29 cellular contexts compared by ENCODE assay signal in genomic region chr11:58560842-58561241, GRCh38. TPM values are rescaled to one million over a fixed set of nuclear protein-coding genes. Genes with fewer than 3 reads are reported as not detected.
A peak's percentile ranks its signal among the peaks of the same experiment; 100 is the strongest.
DNase-seq lines count a peak whose midpoint lies in the region; ATAC-seq, FAIRE-seq and TF ChIP-seq lines count a peak whose summit lies in the region.
"Had no signal": no experiment of that assay in that cellular context is flagged by ENCODE, and none has a peak within 500 bp of the region (broad histone marks: within the 10 kb centered on the region; RNA-seq: fewer than 3 reads in every experiment).

No MANE protein-coding gene starts in this region.

- no peak for TF ChIP-seq RAD21 in HepG2 (CRISPR knock-in tag; IDR thresholded peaks at IDR 0.05)

- intact Hi-C loops in HepG2 (cut with micrococcal nuclease; ENCODE audit: unreplicated experiment) (no loop called here), transverse colon (cut with DNase I; ENCODE audit: low total_unique reads) (no loop called here)

- H3K79me2 ChIP-seq in HepG2 (ENCODE audit: insufficient read depth, low read length): no peaks in the 10 kb centered on the region

- H3K9me3 ChIP-seq in HepG2 (ENCODE audit: low read length) (no peaks in the 10 kb centered on the region), transverse colon (no peaks in the 10 kb centered on the region), gastroesophageal sphincter (no peaks in the 10 kb centered on the region)
- H3K9me3 ChIP-seq: BLaER1, body of pancreas, neutrophil, upper lobe of left lung had no signal

- no peak overlapping the region for H2AFZ ChIP-seq in HepG2 (ENCODE audit: low read length)

- H3K27ac Mint-ChIP-seq in activated naive CD8-positive, alpha-beta T cell: peak overlapping the region; percentile 69
- no peak overlapping the region for H3K27ac Mint-ChIP-seq in activated naive CD8-positive, alpha-beta T cell treated with anti-CD3 and anti-CD28 coated beads, Interleukin-2, amount 50 U/mL, for 24 hours
- H3K27ac Mint-ChIP-seq: activated CD8-positive, alpha-beta memory T cell treated with anti-CD3 and anti-CD28 coated beads, Interleukin-2, amount 10 ng/mL, durations not matched to agents 7 days and 5 days; activated T-helper 2 cell treated with anti-CD3 and anti-CD28 coated beads, Interferon-gamma antibody, Interleukin-2, Interleukin-4, amounts not matched to agents 10 μg/mL and 5 μg/mL and 100 μg/mL, durations not matched to agents 14 hours and 24 hours and 36 hours had no signal

- no peaks in the 10 kb centered on the region for H3K27me3 Mint-ChIP-seq in activated naive CD8-positive, alpha-beta T cell
- H3K27me3 Mint-ChIP-seq in activated naive CD8-positive, alpha-beta T cell treated with anti-CD3 and anti-CD28 coated beads, Interleukin-2, amount 50 U/mL, for 24 hours: no peaks in the 10 kb centered on the region
- H3K27me3 Mint-ChIP-seq: activated CD8-positive, alpha-beta memory T cell treated with anti-CD3 and anti-CD28 coated beads, Interleukin-2, amount 10 ng/mL, durations not matched to agents 7 days and 5 days had no signal

- no peaks in the 10 kb centered on the region for H4K20me1 ChIP-seq in HepG2 (ENCODE audit: insufficient read depth, low read length)
- H4K20me1 ChIP-seq: BLaER1 had no signal

- H3K4me3 ChIP-seq in HepG2 (replicated peaks in 1 of 3; ENCODE audit: insufficient read depth in 1 of 3, low read depth in 2 of 3, low read length in 3 of 3): no peak overlapping the region
- H3K4me3 ChIP-seq in transverse colon: no peak overlapping the region
- H3K4me3 ChIP-seq in gastroesophageal sphincter: no peak overlapping the region
- H3K4me3 ChIP-seq: BLaER1, body of pancreas, SK-N-MC, upper lobe of left lung had no signal

- peaks cover 17% of the 10 kb centered on the region for H3K36me3 Mint-ChIP-seq in activated naive CD8-positive, alpha-beta T cell
- H3K36me3 Mint-ChIP-seq in activated naive CD8-positive, alpha-beta T cell treated with anti-CD3 and anti-CD28 coated beads, Interleukin-2, amount 50 U/mL, for 24 hours (ENCODE audit: low read depth): peaks cover 54% of the 10 kb centered on the region

- TF ChIP-seq EP300 in HepG2 (IDR thresholded peaks at IDR 0.05; ENCODE audit: low read depth in 2 of 2, low read length in 2 of 2): no peak
- TF ChIP-seq EP300 in HepG2 (CRISPR knock-in tag; IDR thresholded peaks at IDR 0.05; ENCODE audit: borderline replicate concordance): no peak
- no peak for TF ChIP-seq EP300 in transverse colon (IDR thresholded peaks at IDR 0.05; ENCODE audit: low read depth)
- no peak for TF ChIP-seq EP300 in gastroesophageal sphincter (IDR thresholded peaks at IDR 0.05)

- H3K4me1 Mint-ChIP-seq in activated naive CD8-positive, alpha-beta T cell (ENCODE audit: low read depth): peaks cover 77% of the 10 kb centered on the region
- H3K4me1 Mint-ChIP-seq in activated naive CD8-positive, alpha-beta T cell treated with anti-CD3 and anti-CD28 coated beads, Interleukin-2, amount 50 U/mL, for 24 hours: peaks cover 64% of the 10 kb centered on the region

- H3K27me3 ChIP-seq in HepG2 (ENCODE audit: control insufficient read depth in 1 of 2, insufficient read depth in 2 of 2, low read length in 2 of 2): no peaks in the 10 kb centered on the region
- H3K27me3 ChIP-seq in transverse colon: no peaks in the 10 kb centered on the region
- no peaks in the 10 kb centered on the region for H3K27me3 ChIP-seq in gastroesophageal sphincter
- H3K27me3 ChIP-seq: BLaER1, body of pancreas, foreskin keratinocyte, neutrophil, upper lobe of left lung had no signal

- H3K36me3 ChIP-seq in HepG2 (replicated peaks in 1 of 2; ENCODE audit: control insufficient read depth in 1 of 2, insufficient read depth in 2 of 2, low read length in 2 of 2) (no peaks in the 10 kb centered on the region), transverse colon (no peaks in the 10 kb centered on the region), gastroesophageal sphincter (peaks cover 0 to 45% of the 10 kb centered on the region in 2 donors)
- H3K36me3 ChIP-seq: BLaER1 had no signal

- H3K4me1 ChIP-seq in HepG2 (ENCODE audit: insufficient read depth, low read length): peaks cover 32% of the 10 kb centered on the region
- H3K4me1 ChIP-seq in transverse colon: peaks cover 4 to 31% (median 25%) of the 10 kb centered on the region in 4 donors
- H3K4me1 ChIP-seq in gastroesophageal sphincter: no peaks in the 10 kb centered on the region
- H3K4me1 ChIP-seq: BLaER1, foreskin keratinocyte, upper lobe of left lung had no signal

- FAIRE-seq in HepG2 (lab: Jason Lieb, UNC): no peak
- FAIRE-seq: D721Med had no signal

- POLR2A ChIA-PET in HepG2 (lab: Yijun Ruan, JAX): interaction anchor here (3.2 kb wide), 1 partner anchor 16 kb away, joined by 18 read pairs; the partner anchor contains the start of gene LPXN

- TF ChIP-seq CTCF in VCaP (conservative IDR thresholded peaks at IDR 0.05) (no peak), HepG2 (CRISPR knock-in tag; IDR thresholded peaks at IDR 0.05) (no peak), transverse colon (IDR thresholded peaks at IDR 0.05) (no peak), gastroesophageal sphincter (IDR thresholded peaks at IDR 0.05) (no peak)

- no peak for ATAC-seq in activated naive CD8-positive, alpha-beta T cell treated with anti-CD3 and anti-CD28 coated beads, Interleukin-2, amount 50 U/mL, for 24 hours
- ATAC-seq in HepG2 (no peak), gastroesophageal sphincter (no peak)
- ATAC-seq: activated CD8-positive, alpha-beta memory T cell treated with anti-CD3 and anti-CD28 coated beads, Interleukin-2, amount 10 ng/mL, durations not matched to agents 7 days and 5 days; foreskin keratinocyte; HCT116; left ventricle myocardium superior had no signal

- H3K27ac ChIP-seq in VCaP (peak overlapping the region; percentile 93), HepG2 (ENCODE audit: extremely low read length, insufficient read depth, low read length) (peak overlapping the region; percentile 66), transverse colon (peak overlapping the region in 3 of 4 donors; percentile 41 to 63 (median 60)), gastroesophageal sphincter (no peak overlapping the region)
- H3K27ac ChIP-seq: BLaER1, foreskin keratinocyte, neutrophil, SK-N-MC, upper lobe of left lung had no signal

- no peaks in the 10 kb centered on the region for H3K9me3 Mint-ChIP-seq in activated naive CD8-positive, alpha-beta T cell (ENCODE audit: low read depth)
- no peaks in the 10 kb centered on the region for H3K9me3 Mint-ChIP-seq in activated naive CD8-positive, alpha-beta T cell treated with anti-CD3 and anti-CD28 coated beads, Interleukin-2, amount 50 U/mL, for 24 hours
- H3K9me3 Mint-ChIP-seq: activated T-helper 2 cell treated with anti-CD3 and anti-CD28 coated beads, Interferon-gamma antibody, Interleukin-2, Interleukin-4, amounts not matched to agents 10 μg/mL and 5 μg/mL and 100 μg/mL, durations not matched to agents 14 hours and 24 hours and 36 hours had no signal

- H3K4me2 ChIP-seq in HepG2 (ENCODE audit: low read depth, low read length): peak overlapping the region; percentile 56
- H3K4me2 ChIP-seq: BLaER1 had no signal

- DNase-seq in activated naive CD8-positive, alpha-beta T cell treated with anti-CD3 and anti-CD28 coated beads, Interleukin-2, amount 50 U/mL, for 24 hours: no peak
- no peak for DNase-seq in HepG2 (ENCODE audit: low spot score)
- DNase-seq in transverse colon: no peak
- no peak for DNase-seq in NCI-H1048 (lab: John Stamatoyannopoulos, UW)
- no peak for DNase-seq in dedifferentiated amniotic fluid mesenchymal stem cell (ENCODE audit: extremely low spot score)
- DNase-seq: activated CD4-positive, alpha-beta T cell treated with anti-CD3 and anti-CD28 coated beads for 4 hours; activated CD8-positive, alpha-beta memory T cell treated with anti-CD3 and anti-CD28 coated beads, Interleukin-2, amount 10 ng/mL, durations not matched to agents 7 days and 5 days; effector memory CD4-positive, alpha-beta T cell; EL; foreskin keratinocyte; Karpas-422; left ventricle myocardium superior; NCI-H1694; NCI-H69; stimulated activated CD8-positive, alpha-beta memory T cell treated with anti-CD3 and anti-CD28 coated beads, Interleukin-4, amount 100 ng/mL, for 48 hours; T-helper 2 cell; upper lobe of left lung had no signal

- H3K4me3 Mint-ChIP-seq in activated naive CD8-positive, alpha-beta T cell: no peak overlapping the region
- H3K4me3 Mint-ChIP-seq in activated naive CD8-positive, alpha-beta T cell treated with anti-CD3 and anti-CD28 coated beads, Interleukin-2, amount 50 U/mL, for 24 hours: no peak overlapping the region
- H3K4me3 Mint-ChIP-seq: activated CD8-positive, alpha-beta memory T cell treated with anti-CD3 and anti-CD28 coated beads, Interleukin-2, amount 10 ng/mL, durations not matched to agents 7 days and 5 days had no signal

- 32% methylated on average over 2 of the region's 2 CpGs for WGBS in HepG2 (ENCODE audit: low lambda C conversion rate)
- 25 to 56% methylated on average over 2 of the region's 2 CpGs for WGBS in transverse colon (ENCODE audit: low coverage in 1 of 2), 2 donors
- WGBS in gastroesophageal sphincter (ENCODE audit: low coverage in 1 of 2), 2 donors: 39 to 70% methylated on average over 2 of the region's 2 CpGs

- CTCF ChIA-PET in HepG2 (lab: Yijun Ruan, JAX; ENCODE audit: low intra/inter-chr PET ratio, low total read pairs): no interaction called here

- in situ Hi-C loops in HepG2 (cut with HindIII; ENCODE audit: extremely low pct_ligation_motif_present, low pct_unique_long_range_greater_than_20kb): loop anchor here (10.0 kb wide), 1 partner anchor 64 kb away; the partner anchor contains the start of gene CNTF
- in situ Hi-C loops in transverse colon (cut with MboI; ENCODE audit: low pct_ligation_motif_present in 1 of 4, low pct_unique_long_range_greater_than_20kb in 1 of 4, low sequenced_read_pairs in 3 of 4): no loop called here

- no peak for TF ChIP-seq POLR2A in HepG2 (IDR thresholded peaks at IDR 0.05; ENCODE audit: insufficient read depth in 1 of 2, low read depth in 2 of 2, low read length in 2 of 2)
- no peak for TF ChIP-seq POLR2A in transverse colon (IDR thresholded peaks at IDR 0.05)
- TF ChIP-seq POLR2A in gastroesophageal sphincter (IDR thresholded peaks at IDR 0.05): no peak

- no peak overlapping the region for H3K9ac ChIP-seq in HepG2 (ENCODE audit: insufficient read depth, low read depth, low read length)
- H3K9ac ChIP-seq: BLaER1 had no signal

- no TSS peak for BruUV-seq in HepG2 (replicated peaks; lab: Mats Ljungman, UMichigan)

RNA-seq across cellular contexts. Expression of gene LPXN, which starts 14.8 kb away (rescaled TPM):
- total RNA-seq in HepG2 (2016; rRNA removed; fragmentation: Illumina TruSeq; extraction: Trizol): 0.90 and 1.7 TPM in 2 replicates
- 0.81 and 0.88 TPM in 2 replicates for total RNA-seq in HepG2 (2016; cell fraction: cytosol; rRNA removed; fragmentation: Illumina TruSeq; extraction: Trizol; ENCODE audit: low read depth)
- 1.2 and 1.6 TPM in 2 replicates for total RNA-seq in HepG2 (2016; cell fraction: insoluble cytoplasmic fraction; rRNA removed; fragmentation: Illumina TruSeq; extraction: Trizol)
- total RNA-seq in HepG2 (2016; cell fraction: membrane; rRNA removed; fragmentation: Illumina TruSeq; extraction: Trizol): 1.00 and 1.0 TPM in 2 replicates
- 2.7 and 3.1 TPM in 2 replicates for total RNA-seq in HepG2 (2016; cell fraction: nucleus; rRNA removed; fragmentation: Illumina TruSeq; extraction: Trizol)
- polyA plus RNA-seq in HepG2 (2011; rRNA removed): 3.5 and 4.5 TPM in 2 replicates
- 2.2 and 2.3 TPM in 2 replicates for polyA plus RNA-seq in HepG2 (2011; cell fraction: cytosol; rRNA removed)
- 8.0 and 10.5 TPM in 2 replicates for polyA plus RNA-seq in HepG2 (2011; cell fraction: nucleus; rRNA removed)
- polyA plus RNA-seq in HepG2 (2012): 1.6 and 2.2 TPM in 2 replicates
- polyA plus RNA-seq in HepG2 (2016; cell fraction: cytosol; fragmentation: Illumina TruSeq; extraction: Trizol; ENCODE audit: low read depth): 0.48 and 0.66 TPM in 2 replicates
- 1.7 TPM in 2 replicates for polyA plus RNA-seq in HepG2 (2016; cell fraction: insoluble cytoplasmic fraction; fragmentation: Illumina TruSeq; extraction: Trizol; ENCODE audit: low read depth)
- polyA plus RNA-seq in HepG2 (2016; cell fraction: membrane; fragmentation: Illumina TruSeq; extraction: Trizol; ENCODE audit: low read depth): 1.1 and 1.2 TPM in 2 replicates
- 5.5 and 6.2 TPM in 2 replicates for polyA plus RNA-seq in HepG2 (2016; cell fraction: nucleus; fragmentation: Illumina TruSeq; extraction: Trizol; ENCODE audit: insufficient read depth, low read depth)
- 3.6 and 4.9 TPM in 2 replicates for polyA minus RNA-seq in HepG2 (2011; rRNA and poly(A)+ RNA removed; ENCODE audit: low replicate concordance)
- 0.79 and 1.2 TPM in 2 replicates for polyA minus RNA-seq in HepG2 (2011; cell fraction: cytosol; rRNA and poly(A)+ RNA removed)
- polyA minus RNA-seq in HepG2 (2011; cell fraction: nucleus; rRNA and poly(A)+ RNA removed): 5.9 and 9.4 TPM in 2 replicates
- 10 to 100 TPM in 3 of 4 donors, 1 to 10 TPM in 1; 10.0 to 18.7 (median 16.0) TPM for total RNA-seq in transverse colon
- total RNA-seq in gastroesophageal sphincter: 1 to 10 TPM; 4.7 to 5.4 (median 5.3) TPM

RNA-seq across cellular contexts. Expression of gene ZFP91, which starts 18.0 kb away (rescaled TPM):
- 38.6 and 48.5 TPM in 2 replicates for total RNA-seq in HepG2 (2016; rRNA removed; fragmentation: Illumina TruSeq; extraction: Trizol)
- 4.6 and 4.8 TPM in 2 replicates for total RNA-seq in HepG2 (2016; cell fraction: cytosol; rRNA removed; fragmentation: Illumina TruSeq; extraction: Trizol; ENCODE audit: low read depth)
- 38.4 and 45.8 TPM in 2 replicates for total RNA-seq in HepG2 (2016; cell fraction: insoluble cytoplasmic fraction; rRNA removed; fragmentation: Illumina TruSeq; extraction: Trizol)
- total RNA-seq in HepG2 (2016; cell fraction: membrane; rRNA removed; fragmentation: Illumina TruSeq; extraction: Trizol): 26.4 and 28.6 TPM in 2 replicates
- 39.6 and 42.4 TPM in 2 replicates for total RNA-seq in HepG2 (2016; cell fraction: nucleus; rRNA removed; fragmentation: Illumina TruSeq; extraction: Trizol)
- polyA plus RNA-seq in HepG2 (2011; rRNA removed): 10.9 and 13.5 TPM in 2 replicates
- polyA plus RNA-seq in HepG2 (2011; cell fraction: cytosol; rRNA removed): 6.3 and 10.1 TPM in 2 replicates
- polyA plus RNA-seq in HepG2 (2011; cell fraction: nucleus; rRNA removed): 9.4 and 11.5 TPM in 2 replicates
- polyA plus RNA-seq in HepG2 (2012): 14.2 and 16.4 TPM in 2 replicates
- polyA plus RNA-seq in HepG2 (2016; cell fraction: cytosol; fragmentation: Illumina TruSeq; extraction: Trizol; ENCODE audit: low read depth): 2.6 and 2.8 TPM in 2 replicates
- polyA plus RNA-seq in HepG2 (2016; cell fraction: insoluble cytoplasmic fraction; fragmentation: Illumina TruSeq; extraction: Trizol; ENCODE audit: low read depth): 39.1 and 39.4 TPM in 2 replicates
- polyA plus RNA-seq in HepG2 (2016; cell fraction: membrane; fragmentation: Illumina TruSeq; extraction: Trizol; ENCODE audit: low read depth): 12.9 and 14.8 TPM in 2 replicates
- 42.3 and 45.0 TPM in 2 replicates for polyA plus RNA-seq in HepG2 (2016; cell fraction: nucleus; fragmentation: Illumina TruSeq; extraction: Trizol; ENCODE audit: insufficient read depth, low read depth)
- 11.3 and 31.2 TPM in 2 replicates for polyA minus RNA-seq in HepG2 (2011; rRNA and poly(A)+ RNA removed; ENCODE audit: low replicate concordance)
- polyA minus RNA-seq in HepG2 (2011; cell fraction: cytosol; rRNA and poly(A)+ RNA removed): 12.8 and 13.7 TPM in 2 replicates
- polyA minus RNA-seq in HepG2 (2011; cell fraction: nucleus; rRNA and poly(A)+ RNA removed): 38.5 and 43.5 TPM in 2 replicates
- total RNA-seq in transverse colon: 10 to 100 TPM; 38.6 to 62.0 (median 56.2) TPM
- 10 to 100 TPM; 64.9 to 94.8 (median 89.7) TPM for total RNA-seq in gastroesophageal sphincter

RNA-seq across cellular contexts. Expression of gene OR5B21, which starts 52.9 kb away (rescaled TPM):
- total RNA-seq in HepG2 (2016; rRNA removed; fragmentation: Illumina TruSeq; extraction: Trizol) (not detected in 2 replicates), transverse colon (not detected), gastroesophageal sphincter (not detected)
- not detected in 2 replicates for total RNA-seq in HepG2 (2016; cell fraction: cytosol; rRNA removed; fragmentation: Illumina TruSeq; extraction: Trizol; ENCODE audit: low read depth)
- total RNA-seq in HepG2 (2016; cell fraction: insoluble cytoplasmic fraction; rRNA removed; fragmentation: Illumina TruSeq; extraction: Trizol): not detected in 2 replicates
- not detected in 2 replicates for total RNA-seq in HepG2 (2016; cell fraction: membrane; rRNA removed; fragmentation: Illumina TruSeq; extraction: Trizol)
- not detected in 2 replicates for total RNA-seq in HepG2 (2016; cell fraction: nucleus; rRNA removed; fragmentation: Illumina TruSeq; extraction: Trizol)
- 0.08 TPM in 1 of 2 replicates, not detected in the other for polyA plus RNA-seq in HepG2 (2011; rRNA removed)
- not detected in 2 replicates for polyA plus RNA-seq in HepG2 (2011; cell fraction: cytosol; rRNA removed)
- polyA plus RNA-seq in HepG2 (2011; cell fraction: nucleus; rRNA removed): not detected in 2 replicates
- polyA plus RNA-seq in HepG2 (2012): not detected in 2 replicates
- polyA plus RNA-seq in HepG2 (2016; cell fraction: cytosol; fragmentation: Illumina TruSeq; extraction: Trizol; ENCODE audit: low read depth): not detected in 2 replicates
- not detected in 2 replicates for polyA plus RNA-seq in HepG2 (2016; cell fraction: insoluble cytoplasmic fraction; fragmentation: Illumina TruSeq; extraction: Trizol; ENCODE audit: low read depth)
- not detected in 2 replicates for polyA plus RNA-seq in HepG2 (2016; cell fraction: membrane; fragmentation: Illumina TruSeq; extraction: Trizol; ENCODE audit: low read depth)
- polyA plus RNA-seq in HepG2 (2016; cell fraction: nucleus; fragmentation: Illumina TruSeq; extraction: Trizol; ENCODE audit: insufficient read depth, low read depth): not detected in 2 replicates
- polyA minus RNA-seq in HepG2 (2011; rRNA and poly(A)+ RNA removed; ENCODE audit: low replicate concordance): not detected in 2 replicates
- polyA minus RNA-seq in HepG2 (2011; cell fraction: cytosol; rRNA and poly(A)+ RNA removed): not detected in 2 replicates
- not detected in 2 replicates for polyA minus RNA-seq in HepG2 (2011; cell fraction: nucleus; rRNA and poly(A)+ RNA removed)
- total RNA-seq: body of pancreas, foreskin keratinocyte, left ventricle myocardium superior, pulmonary artery endothelial cell, upper lobe of left lung had no signal
- polyA plus RNA-seq: esophagus, foreskin keratinocyte had no signal

Comparison
In these comparisons a context has a peak if more than half of its experiments do, and no peak if none do; other contexts are left out.
1. H3K27ac ChIP-seq: peak in VCaP (single experiment), HepG2 (single experiment) and transverse colon (3 of 4); none in gastroesophageal sphincter (0 of 4).